In genomic region chr15:82045179-82045891, GRCh38 we compare ENCODE assay signal across 1 cellular context.
TF ChIP-seq lines count a peak whose summit lies in the region.

No MANE protein-coding gene starts in this region.

TF ChIP-seq in K562, 482 proteins besides CTCF, POLR2A, EP300 and RAD21 (continued from another document):
- no peak for TF ChIP-seq ZMIZ1 (IDR thresholded peaks at IDR 0.05; ENCODE audit: low read depth in 2 of 2, low read length in 2 of 2)
- TF ChIP-seq NR3C1 (CRISPR knock-in tag; IDR thresholded peaks at IDR 0.05): no peak
- TF ChIP-seq ZBTB34 (CRISPR knock-in tag; IDR thresholded peaks at IDR 0.05): no peak
- TF ChIP-seq ZNF830 (CRISPR knock-in tag; IDR thresholded peaks at IDR 0.05): no peak
- no peak for TF ChIP-seq KDM1A (IDR thresholded peaks at IDR 0.05)
- TF ChIP-seq SIX5 (IDR thresholded peaks at IDR 0.05; ENCODE audit: borderline replicate concordance in 1 of 2, insufficient read depth in 1 of 2, low read depth in 1 of 2, low read length in 2 of 2): no peak
- TF ChIP-seq PHF8 (IDR thresholded peaks at IDR 0.05; ENCODE audit: borderline replicate concordance, low read length): no peak
- TF ChIP-seq ZNF124 (CRISPR knock-in tag; IDR thresholded peaks at IDR 0.05): no peak
- peak; percentile 70 for TF ChIP-seq RBFOX2 (IDR thresholded peaks at IDR 0.05; ENCODE audit: low read depth, low read length)
- no peak for TF ChIP-seq ZBTB33 (CRISPR knock-in tag; IDR thresholded peaks at IDR 0.05)
- no peak for TF ChIP-seq TFAM (CRISPR knock-in tag; conservative IDR thresholded peaks at IDR 0.05)
- TF ChIP-seq E2F8 (IDR thresholded peaks at IDR 0.05; ENCODE audit: low read depth, partially characterized antibody): no peak
- TF ChIP-seq GMEB1 (CRISPR knock-in tag; IDR thresholded peaks at IDR 0.05): no peak
- TF ChIP-seq ZNF764 (CRISPR knock-in tag; IDR thresholded peaks at IDR 0.05; ENCODE audit: low read depth): no peak
- no peak for TF ChIP-seq ETS2 (tag; IDR thresholded peaks at IDR 0.05; ENCODE audit: borderline replicate concordance, poor library complexity, severe bottlenecking)
- TF ChIP-seq CTBP1 (IDR thresholded peaks at IDR 0.05; ENCODE audit: borderline replicate concordance): peak; percentile 84
- TF ChIP-seq MIER1 (IDR thresholded peaks at IDR 0.05; ENCODE audit: low read depth): no peak
- no peak for TF ChIP-seq SNAPC5 (CRISPR knock-in tag; IDR thresholded peaks at IDR 0.05)
- no peak for TF ChIP-seq TGIF2 (CRISPR knock-in tag; IDR thresholded peaks at IDR 0.05)
- TF ChIP-seq MLLT1 (IDR thresholded peaks at IDR 0.05): peak in 1 of 2 experiments; percentile 57; a peak in 2 of 4 replicates
- no peak for TF ChIP-seq FOXK1 (CRISPR knock-in tag; IDR thresholded peaks at IDR 0.05; ENCODE audit: borderline replicate concordance)
- no peak for TF ChIP-seq HEY1 (CRISPR knock-in tag; IDR thresholded peaks at IDR 0.05; ENCODE audit: borderline replicate concordance)
- TF ChIP-seq ZNF76 (CRISPR knock-in tag; IDR thresholded peaks at IDR 0.05; ENCODE audit: borderline replicate concordance): no peak
- no peak for TF ChIP-seq NCOA4 (IDR thresholded peaks at IDR 0.05; ENCODE audit: partially characterized antibody)
- TF ChIP-seq ATF1 (CRISPR knock-in tag; IDR thresholded peaks at IDR 0.05): no peak
- peak; percentile 57; the same call in 1 of the 2 replicates for TF ChIP-seq ATF1 (tag; IDR thresholded peaks at IDR 0.05)
- TF ChIP-seq THAP7 (CRISPR knock-in tag; IDR thresholded peaks at IDR 0.05): no peak
- no peak for TF ChIP-seq RNF219 (CRISPR knock-in tag; IDR thresholded peaks at IDR 0.05)
- TF ChIP-seq IFI16 (CRISPR knock-in tag; IDR thresholded peaks at IDR 0.05): no peak
- TF ChIP-seq NFIC (IDR thresholded peaks at IDR 0.05): no peak
- TF ChIP-seq HDAC2 (IDR thresholded peaks at IDR 0.05): 0 out of 2 replicates have a peak, but pooled peaks have one; percentile 10
- TF ChIP-seq DEAF1 (CRISPR knock-in tag; IDR thresholded peaks at IDR 0.05): no peak
- TF ChIP-seq ZNF644 (tag; IDR thresholded peaks at IDR 0.05; ENCODE audit: low read depth): no peak
- TF ChIP-seq POLR2AphosphoS2 (IDR thresholded peaks at IDR 0.05; ENCODE audit: low read length): no peak
- no peak for TF ChIP-seq WHSC1 (IDR thresholded peaks at IDR 0.05; ENCODE audit: low read length)
- no peak for TF ChIP-seq RBM14 (IDR thresholded peaks at IDR 0.05; ENCODE audit: borderline replicate concordance, insufficient read depth, low read depth, low read length)
- no peak for TF ChIP-seq HNRNPL (IDR thresholded peaks at IDR 0.05; ENCODE audit: low read depth, low read length)
- no peak for TF ChIP-seq PCBP1 (IDR thresholded peaks at IDR 0.05; ENCODE audit: low read depth, low read length, poor library complexity, severe bottlenecking)
- no peak for TF ChIP-seq ZBTB1 (CRISPR knock-in tag; IDR thresholded peaks at IDR 0.05; ENCODE audit: borderline replicate concordance, low read depth)
- no peak for TF ChIP-seq SRF (CRISPR knock-in tag; IDR thresholded peaks at IDR 0.05)
- no peak for TF ChIP-seq LARP7 (IDR thresholded peaks at IDR 0.05)
- no peak for TF ChIP-seq PTRF (tag; IDR thresholded peaks at IDR 0.05)
- TF ChIP-seq HMGN3 (IDR thresholded peaks at IDR 0.05; ENCODE audit: borderline replicate concordance, extremely low read depth, insufficient read length, low read depth, low read length): peak; percentile 23
- TF ChIP-seq MAFF (IDR thresholded peaks at IDR 0.05; ENCODE audit: low read length): no peak
- TF ChIP-seq SMARCA5 (IDR thresholded peaks at IDR 0.05): no peak
- no peak for TF ChIP-seq ARNT (IDR thresholded peaks at IDR 0.05)
- no peak; a peak in 1 of 4 replicates for TF ChIP-seq HDAC1 (IDR thresholded peaks at IDR 0.05)
- TF ChIP-seq ZBTB17 (CRISPR knock-in tag; IDR thresholded peaks at IDR 0.05): peak; percentile 85
- no peak for TF ChIP-seq GTF2A2 (tag; IDR thresholded peaks at IDR 0.05)
- TF ChIP-seq FOXK2 (conservative IDR thresholded peaks at IDR 0.05 in 1 of 2, IDR thresholded peaks at IDR 0.05 in 1 of 2; ENCODE audit: low read depth in 2 of 2): no peak
- 0 out of 4 replicates have a peak, but pooled peaks of 1 of the 2 experiments have one; percentile 17 for TF ChIP-seq TEAD1 (CRISPR knock-in tag; IDR thresholded peaks at IDR 0.05)
- no peak for TF ChIP-seq PML (IDR thresholded peaks at IDR 0.05; ENCODE audit: low read length)
TF ChIP-seq in K562: peak in this region for 41.
